Comparison of ENCODE assay signal across 8 cellular contexts in the genomic region with DNA sequence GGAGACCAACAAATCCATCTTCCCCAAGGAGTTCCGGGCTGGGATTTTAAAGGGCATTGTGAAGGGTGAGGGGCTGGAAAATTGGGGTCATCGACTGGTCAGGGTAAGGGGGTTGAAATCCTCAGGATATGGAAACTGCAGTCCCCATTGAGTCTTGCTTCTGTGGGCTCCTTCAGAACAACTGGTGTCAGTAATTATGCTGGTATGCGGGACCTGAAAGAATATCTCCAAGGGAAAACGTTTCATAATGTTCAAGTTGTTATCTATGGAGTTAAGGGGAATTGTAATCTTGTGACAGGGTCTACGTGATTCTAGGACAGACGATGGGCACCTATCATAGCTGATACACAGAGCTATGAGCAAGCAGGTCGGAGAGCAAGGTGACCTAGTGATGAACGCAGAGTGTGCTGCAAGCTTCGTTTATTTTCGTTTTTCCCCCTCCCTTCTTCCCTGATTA. TPM values are rescaled to one million over a fixed set of nuclear protein-coding genes. Genes with fewer than 3 reads are reported as not detected.
DNase-seq lines count a peak whose midpoint lies in the region; ATAC-seq lines count a peak whose summit lies in the region.

No MANE protein-coding gene starts in this region.

- H3K36me3 Mint-ChIP-seq in activated T-helper 1 cell treated with anti-CD3 and anti-CD28 coated beads, Interleukin-12 subunit alpha, Interleukin-12 subunit beta, Interleukin-2, Interleukin-4 antibody, amounts not matched to agents 30 ng/mL and 10 ng/mL and 1 ng/mL, durations not matched to agents 14 hours and 24 hours and 36 hours (ENCODE audit: low read depth), result peaks cover 30% of the 10 kb centered on the region
- H3K36me3 Mint-ChIP-seq in immature natural killer cell, result peaks cover 0 to 8% (median 3%) of the 10 kb centered on the region in 3 donors

- H3K27ac ChIP-seq in temporal lobe (ENCODE audit: low read depth, low read length), result peak overlapping the region; percentile 99

- H3K9me3 Mint-ChIP-seq in activated T-helper 1 cell treated with anti-CD3 and anti-CD28 coated beads, Interleukin-12 subunit alpha, Interleukin-12 subunit beta, Interleukin-2, Interleukin-4 antibody, amounts not matched to agents 30 ng/mL and 10 ng/mL and 1 ng/mL, durations not matched to agents 14 hours and 24 hours and 36 hours, result no peaks in the 10 kb centered on the region
- H3K9me3 Mint-ChIP-seq in immature natural killer cell, result no peaks in the 10 kb centered on the region

- intact Hi-C loops in activated T-helper 1 cell treated with anti-CD3 and anti-CD28 coated beads, Interleukin-12 subunit alpha, Interleukin-12 subunit beta, Interleukin-2, Interleukin-4 antibody, amounts not matched to agents 30 ng/mL and 10 ng/mL and 1 ng/mL, durations not matched to agents 14 hours and 24 hours and 36 hours (cut with micrococcal nuclease), result loop anchor here (1.0 to 10.0 kb wide), 11 partner anchors 8 to 436 kb away; a partner anchor contains a TSS

- H3K4me1 Mint-ChIP-seq in activated T-helper 1 cell treated with anti-CD3 and anti-CD28 coated beads, Interleukin-12 subunit alpha, Interleukin-12 subunit beta, Interleukin-2, Interleukin-4 antibody, amounts not matched to agents 30 ng/mL and 10 ng/mL and 1 ng/mL, durations not matched to agents 14 hours and 24 hours and 36 hours (ENCODE audit: low read depth), result peaks cover 45% of the 10 kb centered on the region
- peaks cover 22 to 31% of the 10 kb centered on the region in 2 donors for H3K4me1 Mint-ChIP-seq in immature natural killer cell

- peak; percentile 62 for DNase-seq in SIG-M5 treated with dmso at 0.1 percent for 504 hours (lab: John Stamatoyannopoulos, UW; ENCODE audit: unreplicated experiment)
- no peak for DNase-seq in SIG-M5 (lab: John Stamatoyannopoulos, UW)
- no peak for DNase-seq in activated T-helper 1 cell treated with anti-CD3 and anti-CD28 coated beads, Interleukin-12 subunit alpha, Interleukin-12 subunit beta, Interleukin-2, Interleukin-4 antibody, amounts not matched to agents 30 ng/mL and 10 ng/mL and 1 ng/mL, durations not matched to agents 14 hours and 24 hours and 36 hours (ENCODE audit: low spot score)
- DNase-seq in immature natural killer cell, result no peak
- DNase-seq in HUDEP-2 (lab: John Stamatoyannopoulos, UW; ENCODE audit: unreplicated experiment in 76 of 76), result no peak
- DNase-seq in COLO668 (lab: John Stamatoyannopoulos, UW; ENCODE audit: unreplicated experiment), result no peak

- peak overlapping the region; percentile 85 for H3K27ac Mint-ChIP-seq in activated T-helper 1 cell treated with anti-CD3 and anti-CD28 coated beads, Interleukin-12 subunit alpha, Interleukin-12 subunit beta, Interleukin-2, Interleukin-4 antibody, amounts not matched to agents 30 ng/mL and 10 ng/mL and 1 ng/mL, durations not matched to agents 14 hours and 24 hours and 36 hours
- peak overlapping the region; percentile 92 to 97 (median 95) for H3K27ac Mint-ChIP-seq in immature natural killer cell

- no peaks in the 10 kb centered on the region for H3K27me3 Mint-ChIP-seq in activated T-helper 1 cell treated with anti-CD3 and anti-CD28 coated beads, Interleukin-12 subunit alpha, Interleukin-12 subunit beta, Interleukin-2, Interleukin-4 antibody, amounts not matched to agents 30 ng/mL and 10 ng/mL and 1 ng/mL, durations not matched to agents 14 hours and 24 hours and 36 hours (ENCODE audit: insufficient read depth)
- H3K27me3 Mint-ChIP-seq in immature natural killer cell (ENCODE audit: low read depth in 3 of 3), result peaks cover 0 to 4% (median 0%) of the 10 kb centered on the region in 3 donors

- ATAC-seq in HG03066 (IDR thresholded peaks at IDR 0.05; ENCODE audit: low read depth, unreplicated experiment), result peak; percentile 24

- H3K4me3 Mint-ChIP-seq in activated T-helper 1 cell treated with anti-CD3 and anti-CD28 coated beads, Interleukin-12 subunit alpha, Interleukin-12 subunit beta, Interleukin-2, Interleukin-4 antibody, amounts not matched to agents 30 ng/mL and 10 ng/mL and 1 ng/mL, durations not matched to agents 14 hours and 24 hours and 36 hours, result peak overlapping the region; percentile 95
- H3K4me3 Mint-ChIP-seq in immature natural killer cell, result peak overlapping the region; percentile 96 to 99 (median 97)

RNA-seq across cellular contexts. Expression of a gene that starts 0.5 kb away (rescaled TPM):
- total RNA-seq in activated T-helper 1 cell treated with anti-CD3 and anti-CD28 coated beads, Interleukin-12 subunit alpha, Interleukin-12 subunit beta, Interleukin-2, Interleukin-4 antibody, amounts not matched to agents 30 ng/mL and 10 ng/mL and 1 ng/mL, durations not matched to agents 14 hours and 24 hours and 36 hours, result 59.9 and 63.9 TPM in 2 replicates
- polyA plus RNA-seq in immature natural killer cell, result 100 to 1,000 TPM in 2 of 3 donors, 10 to 100 TPM in 1; 79.5 to 161 (median 104) TPM
- total RNA-seq in temporal lobe, result 32.0 TPM

RNA-seq across cellular contexts. Expression of a gene that starts 36.6 kb away (rescaled TPM):
- 84.4 and 91.2 TPM in 2 replicates for total RNA-seq in activated T-helper 1 cell treated with anti-CD3 and anti-CD28 coated beads, Interleukin-12 subunit alpha, Interleukin-12 subunit beta, Interleukin-2, Interleukin-4 antibody, amounts not matched to agents 30 ng/mL and 10 ng/mL and 1 ng/mL, durations not matched to agents 14 hours and 24 hours and 36 hours
- polyA plus RNA-seq in immature natural killer cell, result 10 to 100 TPM; 49.5 to 68.9 (median 64.4) TPM
- 47.5 TPM for total RNA-seq in temporal lobe
